Comparison of ENCODE assay signal across 25 cellular contexts in the genomic region with DNA sequence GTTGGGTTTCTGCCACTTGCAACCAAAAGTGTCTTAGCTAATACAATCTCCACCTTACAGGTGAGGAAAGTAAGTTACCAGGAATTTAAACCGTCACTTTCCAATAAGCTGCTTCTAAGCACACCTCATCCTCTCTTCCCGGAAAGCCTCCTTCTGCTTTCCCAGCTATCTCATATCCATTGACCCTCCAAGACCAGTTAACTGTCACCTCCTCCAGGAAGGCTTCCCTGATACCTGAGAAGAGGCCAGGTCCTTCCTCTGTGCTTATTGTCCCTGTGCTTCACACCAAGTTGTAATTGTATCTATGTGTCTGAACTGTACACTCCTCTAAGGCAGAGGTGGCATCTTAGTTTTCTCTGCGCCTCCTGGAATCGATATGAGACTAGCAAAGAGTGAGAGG. TPM values are rescaled to one million over a fixed set of nuclear protein-coding genes. Genes with fewer than 3 reads are reported as not detected.
DNase-seq lines count a peak whose midpoint lies in the region; ATAC-seq lines count a peak whose summit lies in the region.
"Had no signal": no experiment of that assay in that cellular context is flagged by ENCODE, and none has a peak within 500 bp of the region (broad histone marks: within the 10 kb centered on the region; RNA-seq: fewer than 3 reads in every experiment).

No MANE protein-coding gene starts in this region.

- H3K36me3 ChIP-seq in CD8-positive, alpha-beta memory T cell (ENCODE audit: insufficient read depth, low read length): peaks cover 72% of the 10 kb centered on the region
- H3K36me3 ChIP-seq: gastrocnemius medialis, MG63 had no signal

- H3K36me3 Mint-ChIP-seq in activated T-cell treated with anti-CD3 and anti-CD28 coated beads, Interleukin-2, amount 50 U/mL, for 24 hours (ENCODE audit: low read depth): peaks cover 73% of the 10 kb centered on the region
- peaks cover 33 to 76% (median 36%) of the 10 kb centered on the region in 3 donors for H3K36me3 Mint-ChIP-seq in CD8-positive, alpha-beta memory T cell
- peaks cover 13% of the 10 kb centered on the region for H3K36me3 Mint-ChIP-seq in activated naive CD8-positive, alpha-beta T cell
- H3K36me3 Mint-ChIP-seq in naive thymus-derived CD8-positive, alpha-beta T cell: peaks cover 8 to 71% (median 36%) of the 10 kb centered on the region in 3 donors

- ATAC-seq in naive thymus-derived CD8-positive, alpha-beta T cell: no peak
- ATAC-seq: activated T-cell treated with anti-CD3 and anti-CD28 coated beads, Interleukin-2, amount 50 U/mL, for 4 hours had no signal

- POLR2A ChIA-PET in CD8-positive, alpha-beta memory T cell (lab: Charles Lee): interaction anchor here (0.6 to 1.9 kb wide), 5 partner anchors 8 to 19 kb away, joined by 3 to 5 read pairs (median 3); no protein-coding TSS in a partner anchor
- POLR2A ChIA-PET in naive thymus-derived CD8-positive, alpha-beta T cell (lab: Charles Lee): interaction anchor here (1.3 to 41.4 kb wide), 3 partner anchors 11 to 21 kb away, joined by 3 to 1432 read pairs (median 58); a partner anchor contains a TSS

- H3K4me1 Mint-ChIP-seq in activated T-cell treated with anti-CD3 and anti-CD28 coated beads, Interleukin-2, amount 50 U/mL, for 24 hours (ENCODE audit: low read depth): peaks cover 36% of the 10 kb centered on the region
- H3K4me1 Mint-ChIP-seq in CD8-positive, alpha-beta memory T cell: peaks cover 32 to 60% (median 41%) of the 10 kb centered on the region in 3 donors
- H3K4me1 Mint-ChIP-seq in activated naive CD8-positive, alpha-beta T cell (ENCODE audit: low read depth): peaks cover 38% of the 10 kb centered on the region
- peaks cover 29 to 57% (median 53%) of the 10 kb centered on the region in 4 donors for H3K4me1 Mint-ChIP-seq in naive thymus-derived CD8-positive, alpha-beta T cell

- H3K27me3 ChIP-seq in CD8-positive, alpha-beta memory T cell (ENCODE audit: insufficient read depth, low read length, poor library complexity, severe bottlenecking): no peaks in the 10 kb centered on the region
- H3K27me3 ChIP-seq: gastrocnemius medialis, MG63, suprapubic skin had no signal

- DNase-seq in activated T-cell treated with anti-CD3 and anti-CD28 coated beads, Interleukin-2, amount 50 U/mL, for 24 hours: no peak
- no peak for DNase-seq in activated T-cell treated with anti-CD3 and anti-CD28 coated beads, Interleukin-2, amount 50 U/mL, for 48 hours
- DNase-seq in CD8-positive, alpha-beta memory T cell: no peak
- DNase-seq in naive thymus-derived CD8-positive, alpha-beta T cell: no peak
- no peak for DNase-seq in SKM-1 (lab: John Stamatoyannopoulos, UW; ENCODE audit: unreplicated experiment)
- DNase-seq in NCI-H1105 (lab: John Stamatoyannopoulos, UW): no peak
- no peak for DNase-seq in GM19240 (ENCODE audit: insufficient read length, low spot score)
- DNase-seq: activated CD4-positive, alpha-beta T cell treated with anti-CD3 and anti-CD28 coated beads, Interleukin-2, amount 50 U/mL, for 48 hours; activated T-cell treated with anti-CD3 and anti-CD28 coated beads, Interleukin-2, amount 50 U/mL, for 4 hours; endodermal cell; esophagus squamous epithelium; gastrocnemius medialis; GOT3; hypothalamus; MG63; NCI-H1417; SK-N-SH; stimulated activated CD4-positive, alpha-beta T cell treated with anti-CD3 and anti-CD28 coated beads, Interleukin-2, amount 100 ng/mL, for 24 hours had no signal

- CTCF ChIA-PET in CD8-positive, alpha-beta memory T cell (lab: Charles Lee): interaction anchor here (1.0 to 1.5 kb wide), 3 partner anchors 9 to 48 kb away, joined by 4 to 5 read pairs (median 4); no protein-coding TSS in a partner anchor

- no peak overlapping the region for H3K27ac ChIP-seq in CD8-positive, alpha-beta memory T cell (ENCODE audit: low read depth, low read length)
- H3K27ac ChIP-seq: coronary artery, esophagus squamous epithelium, gastrocnemius medialis, suprapubic skin had no signal

- H3K4me1 ChIP-seq in CD8-positive, alpha-beta memory T cell (ENCODE audit: insufficient read depth, low read length): peaks cover 34% of the 10 kb centered on the region
- H3K4me1 ChIP-seq: esophagus squamous epithelium, gastrocnemius medialis had no signal

- no peak overlapping the region for H3K4me3 Mint-ChIP-seq in activated T-cell treated with anti-CD3 and anti-CD28 coated beads, Interleukin-2, amount 50 U/mL, for 24 hours
- H3K4me3 Mint-ChIP-seq in CD8-positive, alpha-beta memory T cell: peak overlapping the region in 1 of 7 donors; percentile 50
- H3K4me3 Mint-ChIP-seq in activated naive CD8-positive, alpha-beta T cell: no peak overlapping the region
- no peak overlapping the region for H3K4me3 Mint-ChIP-seq in naive thymus-derived CD8-positive, alpha-beta T cell
- H3K4me3 Mint-ChIP-seq: activated T-cell treated with anti-CD3 and anti-CD28 coated beads, Interleukin-2, amount 50 U/mL, for 4 hours; endodermal cell; T-helper 2 cell treated with Interferon-gamma antibody and Interleukin-4, amounts not matched to agents 5 μg/mL and 100 μg/mL, for 36 hours had no signal

- no peaks in the 10 kb centered on the region for H3K27me3 Mint-ChIP-seq in activated T-cell treated with anti-CD3 and anti-CD28 coated beads, Interleukin-2, amount 50 U/mL, for 24 hours
- H3K27me3 Mint-ChIP-seq in CD8-positive, alpha-beta memory T cell: no peaks in the 10 kb centered on the region
- no peaks in the 10 kb centered on the region for H3K27me3 Mint-ChIP-seq in activated naive CD8-positive, alpha-beta T cell
- H3K27me3 Mint-ChIP-seq in naive thymus-derived CD8-positive, alpha-beta T cell: no peaks in the 10 kb centered on the region

- no peaks in the 10 kb centered on the region for H3K9me3 ChIP-seq in CD8-positive, alpha-beta memory T cell (ENCODE audit: low read length)
- H3K9me3 ChIP-seq: esophagus squamous epithelium, gastrocnemius medialis, MG63, SK-N-SH, suprapubic skin had no signal

- H3K4me3 ChIP-seq in CD8-positive, alpha-beta memory T cell (ENCODE audit: low read length): no peak overlapping the region
- H3K4me3 ChIP-seq: coronary artery, esophagus squamous epithelium, gastrocnemius medialis, lung, MG63, smooth muscle cell, suprapubic skin had no signal

- peak overlapping the region; percentile 76 for H3K27ac Mint-ChIP-seq in activated T-cell treated with anti-CD3 and anti-CD28 coated beads, Interleukin-2, amount 50 U/mL, for 24 hours
- peak overlapping the region in 5 of 8 donors; percentile 10 to 94 (median 44) for H3K27ac Mint-ChIP-seq in CD8-positive, alpha-beta memory T cell
- H3K27ac Mint-ChIP-seq in activated naive CD8-positive, alpha-beta T cell: peak overlapping the region; percentile 35
- H3K27ac Mint-ChIP-seq in naive thymus-derived CD8-positive, alpha-beta T cell: peak overlapping the region in 9 of 10 donors; percentile 28 to 92 (median 70)
- H3K27ac Mint-ChIP-seq: endodermal cell; T-helper 2 cell treated with Interferon-gamma antibody and Interleukin-4, amounts not matched to agents 5 μg/mL and 100 μg/mL, for 36 hours had no signal

- H3K9me3 Mint-ChIP-seq in activated T-cell treated with anti-CD3 and anti-CD28 coated beads, Interleukin-2, amount 50 U/mL, for 24 hours: no peaks in the 10 kb centered on the region
- peaks cover 0 to 2% (median 0%) of the 10 kb centered on the region in 5 donors for H3K9me3 Mint-ChIP-seq in CD8-positive, alpha-beta memory T cell
- no peaks in the 10 kb centered on the region for H3K9me3 Mint-ChIP-seq in activated naive CD8-positive, alpha-beta T cell (ENCODE audit: low read depth)
- peaks cover 0 to 3% (median 0%) of the 10 kb centered on the region in 9 donors for H3K9me3 Mint-ChIP-seq in naive thymus-derived CD8-positive, alpha-beta T cell
- H3K9me3 Mint-ChIP-seq: activated T-cell treated with anti-CD3 and anti-CD28 coated beads, Interleukin-2, amount 50 U/mL, for 4 hours; endodermal cell had no signal

RNA-seq across cellular contexts. Expression of a gene that starts 11.2 kb away (rescaled TPM):
- total RNA-seq in CD8-positive, alpha-beta memory T cell: under 1 TPM; 0.59 to 0.91 TPM
- not detected for polyA plus RNA-seq in CD8-positive, alpha-beta memory T cell
- under 1 TPM; 0.47 to 0.96 TPM for total RNA-seq in naive thymus-derived CD8-positive, alpha-beta T cell
- under 1 TPM in 1 of 3 donors, not detected in 2; 0.07 TPM for polyA plus RNA-seq in naive thymus-derived CD8-positive, alpha-beta T cell
- total RNA-seq: endodermal cell, esophagus squamous epithelium, gastrocnemius medialis, renal cortical epithelial cell had no signal

RNA-seq across cellular contexts. Expression of a gene that starts 23.0 kb away (rescaled TPM):
- total RNA-seq in CD8-positive, alpha-beta memory T cell: 100 to 1,000 TPM; 204 to 206 TPM
- polyA plus RNA-seq in CD8-positive, alpha-beta memory T cell: 589 TPM
- total RNA-seq in naive thymus-derived CD8-positive, alpha-beta T cell: 100 to 1,000 TPM; 565 to 585 TPM
- polyA plus RNA-seq in naive thymus-derived CD8-positive, alpha-beta T cell: 100 to 1,000 TPM; 534 to 602 (median 561) TPM
- total RNA-seq: endodermal cell, renal cortical epithelial cell had no signal
